ENCODE assay signal across 8 cellular contexts in the genomic region with DNA sequence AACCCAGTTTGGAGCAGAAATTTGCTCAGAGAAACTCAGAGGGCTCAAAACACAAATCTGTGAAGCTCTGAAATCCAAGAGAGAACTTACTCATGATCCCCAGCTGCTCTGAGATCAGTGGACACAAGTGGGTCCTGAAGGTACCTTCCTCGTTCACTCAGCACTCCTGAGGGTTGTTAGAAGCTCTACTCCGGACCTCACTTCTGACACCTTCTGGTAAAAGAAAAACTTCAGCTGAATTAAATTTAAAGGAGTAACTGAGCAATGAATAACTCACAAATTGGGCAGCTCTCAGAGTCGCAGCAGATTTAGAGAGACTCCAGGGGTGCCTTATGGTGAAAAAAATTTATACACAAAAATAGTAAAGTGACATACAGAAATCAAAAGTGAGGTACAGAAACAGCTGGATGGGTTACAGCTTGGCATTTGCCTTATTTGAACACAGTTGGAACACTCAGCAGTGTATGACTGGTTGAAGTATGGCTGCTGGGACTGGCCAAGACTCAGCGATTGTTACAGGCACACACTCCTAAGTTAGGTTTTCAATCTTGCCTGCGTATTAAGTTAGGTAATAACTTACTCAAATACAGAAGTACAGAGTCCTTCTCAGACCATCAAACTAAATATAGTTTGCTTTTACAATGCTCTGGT.
A peak's percentile ranks its signal among the peaks of the same experiment; 100 is the strongest.
DNase-seq lines count a peak whose midpoint lies in the region; ATAC-seq lines count a peak whose summit lies in the region.

No MANE protein-coding gene starts in this region.

- ATAC-seq in HG03095 (IDR thresholded peaks at IDR 0.05; ENCODE audit: unreplicated experiment): no peak

- peak; percentile 52 for DNase-seq in DMS 273 (lab: John Stamatoyannopoulos, UW; ENCODE audit: unreplicated experiment)
- no peak for DNase-seq in DMS 273 treated with DMSO at 0.1 percent for 48 hours (lab: John Stamatoyannopoulos, UW)
- DNase-seq in LoVo (ENCODE audit: low spot score): peak; percentile 29
- peak; percentile 22 for DNase-seq in cerebellar cortex (ENCODE audit: low spot score)
- DNase-seq in pons (ENCODE audit: low spot score): peak; percentile 11
- DNase-seq in NCI-H748 treated with DMSO at 0.1 percent for 48 hours (lab: John Stamatoyannopoulos, UW): no peak
- DNase-seq in nucleus accumbens (lab: John Stamatoyannopoulos, UW): no peak

Comparison
In these comparisons a context has a peak if more than half of its experiments do, and no peak if none do; other contexts are left out.
1. DNase-seq: peak in DMS 273 (single experiment), LoVo (single experiment), cerebellar cortex (single experiment) and pons (single experiment); none in DMS 273 treated with DMSO at 0.1 percent for 48 hours (single experiment), NCI-H748 treated with DMSO at 0.1 percent for 48 hours (single experiment) and nucleus accumbens (0 of 56).